In genomic region chr2:154291511-154291910, GRCh38 we compare ENCODE assay signal across 21 cellular contexts.
DNase-seq lines count a peak whose midpoint lies in the region; ATAC-seq and TF ChIP-seq lines count a peak whose summit lies in the region.
"Had no signal": no experiment of that assay in that cellular context is flagged by ENCODE, and none has a peak within 500 bp of the region (broad histone marks: within the 10 kb centered on the region; RNA-seq: fewer than 3 reads in every experiment).

No MANE protein-coding gene starts in this region.

- no peaks in the 10 kb centered on the region for H3K27me3 ChIP-seq in aorta (ENCODE audit: control insufficient read depth in 1 of 2, insufficient read depth in 2 of 2, low read length in 1 of 2)
- H3K27me3 ChIP-seq: BLaER1 had no signal

- H3K9me3 Mint-ChIP-seq in natural killer cell treated with Interleukin-12 subunit alpha and Interleukin-12 subunit beta and Interleukin-15 and Interleukin-18, amount 100 ng/mL, for 72 hours: peaks cover 20% of the 10 kb centered on the region
- peaks cover 14% of the 10 kb centered on the region in 2 donors for H3K9me3 Mint-ChIP-seq in natural killer cell
- H3K9me3 Mint-ChIP-seq in chondrocyte (ENCODE audit: low read depth): peaks cover 28% of the 10 kb centered on the region
- H3K9me3 Mint-ChIP-seq in stimulated activated effector memory CD8-positive, alpha-beta T cell treated with anti-CD3 and anti-CD28 coated beads, Interleukin-12 subunit alpha, Interleukin-12 subunit beta, amount 100 ng/mL, for 72 hours: peaks cover 20% of the 10 kb centered on the region

- no peaks in the 10 kb centered on the region for H3K36me3 ChIP-seq in aorta (ENCODE audit: control insufficient read depth in 1 of 2, insufficient read depth in 2 of 2, low read length in 1 of 2)
- H3K36me3 ChIP-seq: BLaER1, HAP-1 had no signal

- 95 to 96% methylated on average over 20 of the region's 20 CpGs for WGBS in aorta, 2 donors

- H3K4me3 ChIP-seq in aorta (ENCODE audit: low read length in 2 of 2): no peak overlapping the region
- H3K4me3 ChIP-seq: BLaER1, GM12878, GM23338, HAP-1 had no signal

- intact Hi-C loops in natural killer cell (cut with micrococcal nuclease): no loop called here
- intact Hi-C loops in aorta (cut with DNase I): no loop called here

- H3K4me1 ChIP-seq in aorta (ENCODE audit: control insufficient read depth in 1 of 2, insufficient read depth in 2 of 2, low read length in 2 of 2): no peaks in the 10 kb centered on the region
- H3K4me1 ChIP-seq: BLaER1, Caco-2, HAP-1 had no signal

- no peaks in the 10 kb centered on the region for H3K9me3 ChIP-seq in aorta (ENCODE audit: control insufficient read depth, low read length)
- H3K9me3 ChIP-seq: Caco-2 had no signal

- H3K4me3 Mint-ChIP-seq in natural killer cell treated with Interleukin-12 subunit alpha and Interleukin-12 subunit beta and Interleukin-15 and Interleukin-18, amount 100 ng/mL, for 72 hours: no peak overlapping the region
- H3K4me3 Mint-ChIP-seq in natural killer cell: no peak overlapping the region
- no peak overlapping the region for H3K4me3 Mint-ChIP-seq in chondrocyte (ENCODE audit: unreplicated experiment)
- H3K4me3 Mint-ChIP-seq in stimulated activated effector memory CD8-positive, alpha-beta T cell treated with anti-CD3 and anti-CD28 coated beads, Interleukin-12 subunit alpha, Interleukin-12 subunit beta, amount 100 ng/mL, for 72 hours: no peak overlapping the region
- H3K4me3 Mint-ChIP-seq: B cell; CD4-positive, CD25-positive, alpha-beta regulatory T cell; CD8-positive, alpha-beta T cell; GM23338; HFFc6 had no signal

- no peaks in the 10 kb centered on the region for H3K36me3 Mint-ChIP-seq in natural killer cell treated with Interleukin-12 subunit alpha and Interleukin-12 subunit beta and Interleukin-15 and Interleukin-18, amount 100 ng/mL, for 72 hours
- H3K36me3 Mint-ChIP-seq in natural killer cell (no peaks in the 10 kb centered on the region), chondrocyte (ENCODE audit: low read depth) (no peaks in the 10 kb centered on the region)
- no peaks in the 10 kb centered on the region for H3K36me3 Mint-ChIP-seq in stimulated activated effector memory CD8-positive, alpha-beta T cell treated with anti-CD3 and anti-CD28 coated beads, Interleukin-12 subunit alpha, Interleukin-12 subunit beta, amount 100 ng/mL, for 72 hours
- H3K36me3 Mint-ChIP-seq: CD4-positive, CD25-positive, alpha-beta regulatory T cell; CD8-positive, alpha-beta T cell had no signal

- peak in 1 of 2 donors; percentile 41 for ATAC-seq in natural killer cell treated with Interleukin-12 subunit alpha and Interleukin-12 subunit beta and Interleukin-15 and Interleukin-18, amount 100 ng/mL, for 72 hours
- ATAC-seq in natural killer cell (no peak), aorta (ENCODE audit: low FRiP score) (peak; percentile 45), HG03442 (IDR thresholded peaks at IDR 0.05; ENCODE audit: unreplicated experiment) (no peak)
- ATAC-seq in stimulated activated effector memory CD8-positive, alpha-beta T cell treated with anti-CD3 and anti-CD28 coated beads, Interleukin-12 subunit alpha, Interleukin-12 subunit beta, amount 100 ng/mL, for 72 hours: peak; percentile 51
- ATAC-seq: CD8-positive, alpha-beta T cell; GM12878; GM23338 had no signal

- TF ChIP-seq CTCF in natural killer cell (IDR thresholded peaks at IDR 0.05) (no peak), chondrocyte (IDR thresholded peaks at IDR 0.05) (no peak)

- no peaks in the 10 kb centered on the region for H3K27me3 Mint-ChIP-seq in natural killer cell treated with Interleukin-12 subunit alpha and Interleukin-12 subunit beta and Interleukin-15 and Interleukin-18, amount 100 ng/mL, for 72 hours
- H3K27me3 Mint-ChIP-seq in natural killer cell (ENCODE audit: low read depth in 2 of 2): no peaks in the 10 kb centered on the region
- H3K27me3 Mint-ChIP-seq in chondrocyte (ENCODE audit: low read depth): no peaks in the 10 kb centered on the region
- H3K27me3 Mint-ChIP-seq: B cell; CD4-positive, CD25-positive, alpha-beta regulatory T cell had no signal

- H3K4me1 Mint-ChIP-seq in natural killer cell treated with Interleukin-12 subunit alpha and Interleukin-12 subunit beta and Interleukin-15 and Interleukin-18, amount 100 ng/mL, for 72 hours (ENCODE audit: low read depth in 2 of 2): no peaks in the 10 kb centered on the region
- H3K4me1 Mint-ChIP-seq in natural killer cell (no peaks in the 10 kb centered on the region), chondrocyte (ENCODE audit: low read depth) (no peaks in the 10 kb centered on the region)
- no peaks in the 10 kb centered on the region for H3K4me1 Mint-ChIP-seq in stimulated activated effector memory CD8-positive, alpha-beta T cell treated with anti-CD3 and anti-CD28 coated beads, Interleukin-12 subunit alpha, Interleukin-12 subunit beta, amount 100 ng/mL, for 72 hours
- H3K4me1 Mint-ChIP-seq: B cell; CD4-positive, CD25-positive, alpha-beta regulatory T cell; GM23338 had no signal

- no peak overlapping the region for H3K27ac ChIP-seq in aorta (ENCODE audit: low read depth in 1 of 2, low read length in 2 of 2)
- H3K27ac ChIP-seq: BLaER1, C4-2B had no signal

- no peak overlapping the region for H3K27ac Mint-ChIP-seq in natural killer cell treated with Interleukin-12 subunit alpha and Interleukin-12 subunit beta and Interleukin-15 and Interleukin-18, amount 100 ng/mL, for 72 hours
- no peak overlapping the region for H3K27ac Mint-ChIP-seq in natural killer cell
- no peak overlapping the region for H3K27ac Mint-ChIP-seq in chondrocyte (ENCODE audit: unreplicated experiment)
- H3K27ac Mint-ChIP-seq in stimulated activated effector memory CD8-positive, alpha-beta T cell treated with anti-CD3 and anti-CD28 coated beads, Interleukin-12 subunit alpha, Interleukin-12 subunit beta, amount 100 ng/mL, for 72 hours: no peak overlapping the region
- H3K27ac Mint-ChIP-seq: B cell; CD4-positive, CD25-positive, alpha-beta regulatory T cell; CD8-positive, alpha-beta T cell; GM23338; HFFc6 had no signal

- DNase-seq in natural killer cell treated with Interleukin-12 subunit alpha and Interleukin-12 subunit beta and Interleukin-15 and Interleukin-18, amount 100 ng/mL, for 72 hours (ENCODE audit: low spot score): peak; percentile 63
- no peak for DNase-seq in natural killer cell
- peak; percentile 71 for DNase-seq in chondrocyte (ENCODE audit: low spot score)
- no peak for DNase-seq in stimulated activated effector memory CD8-positive, alpha-beta T cell treated with anti-CD3 and anti-CD28 coated beads, Interleukin-12 subunit alpha, Interleukin-12 subunit beta, amount 100 ng/mL, for 72 hours (ENCODE audit: low spot score in 2 of 2)
- no peak for DNase-seq in aorta
- no peak for DNase-seq in activated naive CD4-positive, alpha-beta T cell (lab: John Stamatoyannopoulos, UW)
- no peak for DNase-seq in amniotic stem cell (lab: John Stamatoyannopoulos, UW)
- DNase-seq: Caco-2; CD4-positive, CD25-positive, alpha-beta regulatory T cell; DMS79; EL; GDM1; HFFc6 had no signal

Comparison
In these comparisons a context has a peak if more than half of its experiments do, and no peak if none do; other contexts are left out.
1. DNase-seq: peak in natural killer cell treated with Interleukin-12 subunit alpha and Interleukin-12 subunit beta and Interleukin-15 and Interleukin-18, amount 100 ng/mL, for 72 hours (single experiment) and chondrocyte (single experiment); none in natural killer cell (single experiment), stimulated activated effector memory CD8-positive, alpha-beta T cell treated with anti-CD3 and anti-CD28 coated beads, Interleukin-12 subunit alpha, Interleukin-12 subunit beta, amount 100 ng/mL, for 72 hours (0 of 2), aorta (0 of 2), activated naive CD4-positive, alpha-beta T cell (0 of 4) and amniotic stem cell (single experiment).
2. ATAC-seq: peak in stimulated activated effector memory CD8-positive, alpha-beta T cell treated with anti-CD3 and anti-CD28 coated beads, Interleukin-12 subunit alpha, Interleukin-12 subunit beta, amount 100 ng/mL, for 72 hours (single experiment) and aorta (single experiment); none in natural killer cell (0 of 3) and HG03442 (single experiment).